In genomic region chr7:3087243-3087642, GRCh38 we compare ENCODE assay signal across 22 cellular contexts. TPM values are rescaled to one million over a fixed set of nuclear protein-coding genes. Genes with fewer than 3 reads are reported as not detected.
DNase-seq lines count a peak whose midpoint lies in the region; ATAC-seq and TF ChIP-seq lines count a peak whose summit lies in the region.
"Had no signal": no experiment of that assay in that cellular context is flagged by ENCODE, and none has a peak within 500 bp of the region (broad histone marks: within the 10 kb centered on the region; RNA-seq: fewer than 3 reads in every experiment).

No MANE protein-coding gene starts in this region.

- no peak overlapping the region for H3K27ac ChIP-seq in esophagus muscularis mucosa (replicated peaks in 1 of 4)
- H3K27ac ChIP-seq: pancreas, sigmoid colon, thyroid gland had no signal

- H3K4me1 ChIP-seq in esophagus muscularis mucosa = no peaks in the 10 kb centered on the region
- H3K4me1 ChIP-seq: pancreas, sigmoid colon, thyroid gland had no signal

- TF ChIP-seq CTCF in cardiac fibroblast (IDR thresholded peaks at IDR 0.05; ENCODE audit: low read depth, low read length) = no peak
- no peak for TF ChIP-seq CTCF in esophagus muscularis mucosa (IDR thresholded peaks at IDR 0.05)

- peaks cover 0 to 7% (median 0%) of the 10 kb centered on the region in 4 donors for H3K9me3 ChIP-seq in esophagus muscularis mucosa
- H3K9me3 ChIP-seq: pancreas, sigmoid colon, thyroid gland had no signal

- WGBS in esophagus muscularis mucosa = 11% methylated on average over 5 of the region's 6 CpGs

- no peak overlapping the region for H3K4me3 ChIP-seq in cardiac fibroblast (replicated peaks in 1 of 2; ENCODE audit: low read depth in 2 of 2, low read length in 2 of 2)
- no peak overlapping the region for H3K4me3 ChIP-seq in esophagus muscularis mucosa
- H3K4me3 ChIP-seq: pancreas, sigmoid colon, thyroid gland had no signal

- TF ChIP-seq EP300 in esophagus muscularis mucosa (IDR thresholded peaks at IDR 0.05) = no peak

- no peak for TF ChIP-seq POLR2A in esophagus muscularis mucosa (IDR thresholded peaks at IDR 0.05; ENCODE audit: low read depth)

- peaks cover 0 to 29% (median 0%) of the 10 kb centered on the region in 4 donors for H3K27me3 ChIP-seq in esophagus muscularis mucosa
- H3K27me3 ChIP-seq: pancreas, thyroid gland had no signal

- ATAC-seq in HG02884 (IDR thresholded peaks at IDR 0.05; ENCODE audit: unreplicated experiment) = no peak
- ATAC-seq: activated T-cell treated with anti-CD3 and anti-CD28 coated beads, Interleukin-2, amount 50 U/mL, for 4 hours; naive thymus-derived CD8-positive, alpha-beta T cell; pancreas; stimulated activated naive CD8-positive, alpha-beta T cell treated with anti-CD3 and anti-CD28 coated beads, Interleukin-15, Interleukin-2, amounts not matched to agents 100 U/mL and 50 U/mL, for 24 hours had no signal

- no peaks in the 10 kb centered on the region for H3K36me3 ChIP-seq in esophagus muscularis mucosa
- H3K36me3 ChIP-seq: pancreas, sigmoid colon, thyroid gland had no signal

- peak; percentile 36 for DNase-seq in HT1080 (ENCODE audit: low read depth)
- DNase-seq in cardiac fibroblast (ENCODE audit: low read depth in 2 of 2) = peak; percentile 2 to 12
- DNase-seq in kidney glomerular epithelial cell (lab: John Stamatoyannopoulos, UW) = peak; percentile 20
- DNase-seq in NCI-H1048 (lab: John Stamatoyannopoulos, UW) = no peak
- DNase-seq in esophagus muscularis mucosa (ENCODE audit: extremely low spot score) = no peak
- DNase-seq in GDM1 (lab: John Stamatoyannopoulos, UW) = no peak
- DNase-seq: activated CD4-positive, alpha-beta T cell treated with anti-CD3 and anti-CD28 coated beads for 1 hour; activated naive CD4-positive, alpha-beta T cell treated with anti-CD3 and anti-CD28 coated beads, Interleukin-2, amount 10 ng/mL, durations not matched to agents 7 days and 5 days; activated T-cell treated with anti-CD3 and anti-CD28 coated beads, Interleukin-2, amount 50 U/mL, for 4 hours; anterior cingulate cortex; COR-L47; hypothalamus; naive thymus-derived CD8-positive, alpha-beta T cell; NCI-H1436; NCI-H526; pancreas; SHP77; sigmoid colon; stimulated activated naive CD8-positive, alpha-beta T cell treated with anti-CD3 and anti-CD28 coated beads, Interleukin-15, Interleukin-2, amounts not matched to agents 100 U/mL and 50 U/mL, for 24 hours; thyroid gland had no signal

- intact Hi-C loops in esophagus muscularis mucosa (cut with DNase I) = no loop called here

RNA-seq across cellular contexts. Expression of gene CARD11, which starts 43.6 kb away (rescaled TPM):
- 0.17 and 0.43 TPM in 2 replicates for total RNA-seq in HT1080 (2014; rRNA removed; shearing (Covaris generic))
- polyA plus RNA-seq in HT1080 (2015; cell fraction: cytosol; rRNA removed) = 0.01 TPM in 1 of 2 replicates, not detected in the other
- polyA plus RNA-seq in HT1080 (2015; cell fraction: nucleus; rRNA removed) = not detected in 2 replicates
- 1 to 10 TPM in 1 of 4 donors, under 1 TPM in 3; 0.26 to 2.0 (median 0.70) TPM for total RNA-seq in esophagus muscularis mucosa
- total RNA-seq: G401 had no signal

Comparison
In these comparisons a context has a peak if more than half of its experiments do, and no peak if none do; other contexts are left out.
1. DNase-seq: peak in HT1080 (single experiment), cardiac fibroblast (2 of 2) and kidney glomerular epithelial cell (single experiment); none in NCI-H1048 (single experiment), esophagus muscularis mucosa (single experiment) and GDM1 (single experiment).